ENCODE assay signal across 10 cellular contexts in the genomic region with DNA sequence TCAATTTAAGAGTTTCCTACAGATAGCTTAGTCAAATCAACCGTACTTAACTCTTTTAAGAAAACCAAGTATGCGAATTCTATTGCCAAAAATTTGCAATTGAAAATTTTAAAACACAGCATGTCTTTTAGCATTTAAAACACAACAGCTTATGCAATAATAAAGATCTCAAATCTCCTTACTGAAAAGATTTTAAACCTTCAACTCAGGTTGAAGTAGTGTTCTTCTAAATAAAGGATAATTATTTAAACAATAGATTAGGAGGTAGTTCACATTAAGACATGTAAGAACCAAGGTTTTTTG. TPM values are rescaled to one million over a fixed set of nuclear protein-coding genes. Genes with fewer than 3 reads are reported as not detected.
A peak's percentile ranks its signal among the peaks of the same experiment; 100 is the strongest.
DNase-seq lines count a peak whose midpoint lies in the region; ATAC-seq, FAIRE-seq and TF ChIP-seq lines count a peak whose summit lies in the region.
"Had no signal": no experiment of that assay in that cellular context is flagged by ENCODE, and none has a peak within 500 bp of the region (broad histone marks: within the 10 kb centered on the region; RNA-seq: fewer than 3 reads in every experiment).

No MANE protein-coding gene starts in this region.

- TF ChIP-seq POLR2A in HepG2 (IDR thresholded peaks at IDR 0.05; ENCODE audit: insufficient read depth in 1 of 2, low read depth in 2 of 2, low read length in 2 of 2) (no peak), body of pancreas (IDR thresholded peaks at IDR 0.05) (no peak)

- H3K4me3 ChIP-seq in right atrium auricular region (peak overlapping the region; percentile 78 to 82), astrocyte of the spinal cord (ENCODE audit: low read depth, low read length) (no peak overlapping the region), HepG2 (replicated peaks in 1 of 3; ENCODE audit: insufficient read depth in 1 of 3, low read depth in 2 of 3, low read length in 3 of 3) (peak overlapping the region; percentile 51 to 96 (median 95); a peak in 5 of 6 replicates), upper lobe of right lung (peak overlapping the region; percentile 91), body of pancreas (no peak overlapping the region)

- 73% methylated on average over 2 of the region's 2 CpGs for WGBS in HepG2 (ENCODE audit: low lambda C conversion rate)
- WGBS in body of pancreas, 2 donors, result 52 to 56% methylated on average over 2 of the region's 2 CpGs

- TF ChIP-seq CTCF in right atrium auricular region (IDR thresholded peaks at IDR 0.05), result no peak
- no peak for TF ChIP-seq CTCF in astrocyte of the spinal cord (IDR thresholded peaks at IDR 0.05; ENCODE audit: low read depth, low read length)
- TF ChIP-seq CTCF in HepG2 (CRISPR knock-in tag; IDR thresholded peaks at IDR 0.05), result no peak
- no peak for TF ChIP-seq CTCF in upper lobe of right lung (IDR thresholded peaks at IDR 0.05)
- no peak for TF ChIP-seq CTCF in body of pancreas (IDR thresholded peaks at IDR 0.05)

- peaks cover 0 to 81% of the 10 kb centered on the region in 2 donors for H3K4me1 ChIP-seq in right atrium auricular region
- peaks cover 89% of the 10 kb centered on the region for H3K4me1 ChIP-seq in HepG2 (ENCODE audit: insufficient read depth, low read length)
- H3K4me1 ChIP-seq in upper lobe of right lung, result peaks cover 70% of the 10 kb centered on the region
- peaks cover 81% of the 10 kb centered on the region for H3K4me1 ChIP-seq in body of pancreas

- H3K4me2 ChIP-seq in HepG2 (ENCODE audit: low read depth, low read length), result peak overlapping the region; percentile 87

- H3K27me3 ChIP-seq in right atrium auricular region, result no peaks in the 10 kb centered on the region
- no peaks in the 10 kb centered on the region; a peak in 1 of 5 replicates for H3K27me3 ChIP-seq in HepG2 (ENCODE audit: control insufficient read depth in 1 of 2, insufficient read depth in 2 of 2, low read length in 2 of 2)
- H3K27me3 ChIP-seq in upper lobe of right lung, result no peaks in the 10 kb centered on the region
- no peaks in the 10 kb centered on the region for H3K27me3 ChIP-seq in body of pancreas
- H3K27me3 ChIP-seq: uterus had no signal

- H4K20me1 ChIP-seq in HepG2 (ENCODE audit: insufficient read depth, low read length), result peaks cover 3% of the 10 kb centered on the region; the same call in 1 of the 2 replicates

- POLR2A ChIA-PET in HepG2 (lab: Yijun Ruan, JAX), result no interaction called here

- no peak for TF ChIP-seq RAD21 in HepG2 (CRISPR knock-in tag; IDR thresholded peaks at IDR 0.05)

- no peak for FAIRE-seq in HepG2 (lab: Jason Lieb, UNC)
- FAIRE-seq: small intestine had no signal

- H2AFZ ChIP-seq in HepG2 (ENCODE audit: low read length), result no peak overlapping the region

- DNase-seq in right atrium auricular region (ENCODE audit: low spot score) (no peak), Right ventricle myocardium superior (no peak), astrocyte of the spinal cord (ENCODE audit: low read depth, low spot score) (peak; percentile 34), HepG2 (ENCODE audit: low spot score) (no peak), upper lobe of right lung (no peak), body of pancreas (no peak)
- DNase-seq: small intestine, uterus had no signal

- H3K79me2 ChIP-seq in HepG2 (ENCODE audit: insufficient read depth, low read length), result peaks cover 98% of the 10 kb centered on the region

- CTCF ChIA-PET in HepG2 (lab: Yijun Ruan, JAX; ENCODE audit: low intra/inter-chr PET ratio, low total read pairs), result no interaction called here

- no TSS peak for BruUV-seq in HepG2 (replicated peaks; lab: Mats Ljungman, UMichigan)

- H3K9me3 ChIP-seq in right atrium auricular region (no peaks in the 10 kb centered on the region), HepG2 (ENCODE audit: low read length) (no peaks in the 10 kb centered on the region), upper lobe of right lung (no peaks in the 10 kb centered on the region), body of pancreas (no peaks in the 10 kb centered on the region)
- H3K9me3 ChIP-seq: uterus had no signal

- H3K36me3 ChIP-seq in right atrium auricular region, result no peaks in the 10 kb centered on the region
- no peaks in the 10 kb centered on the region for H3K36me3 ChIP-seq in HepG2 (replicated peaks in 1 of 2; ENCODE audit: control insufficient read depth in 1 of 2, insufficient read depth in 2 of 2, low read length in 2 of 2)
- peaks cover 13% of the 10 kb centered on the region for H3K36me3 ChIP-seq in upper lobe of right lung
- H3K36me3 ChIP-seq in body of pancreas (replicated peaks in 1 of 2; ENCODE audit: insufficient read depth in 1 of 2, low read depth in 2 of 2), result no peaks in the 10 kb centered on the region
- H3K36me3 ChIP-seq: uterus had no signal

- ATAC-seq in Right ventricle myocardium superior (ENCODE audit: poor library complexity) (no peak), HepG2 (no peak), upper lobe of right lung (no peak), GM19463 (IDR thresholded peaks at IDR 0.05; ENCODE audit: unreplicated experiment) (no peak), body of pancreas (no peak), HG02970 (IDR thresholded peaks at IDR 0.05; ENCODE audit: low FRiP score, unreplicated experiment) (no peak)

- peak overlapping the region; percentile 56; the same call in 1 of the 2 replicates for H3K9ac ChIP-seq in HepG2 (ENCODE audit: insufficient read depth, low read depth, low read length)

- in situ Hi-C loops in astrocyte of the spinal cord (cut with HindIII; ENCODE audit: low sequenced_read_pairs) (no loop called here), HepG2 (cut with HindIII; ENCODE audit: extremely low pct_ligation_motif_present, low pct_unique_long_range_greater_than_20kb) (no loop called here)

- intact Hi-C loops in Right ventricle myocardium superior (cut with DNase I) (no loop called here), HepG2 (cut with micrococcal nuclease; ENCODE audit: unreplicated experiment) (loop anchor here (2.0 kb wide), 1 partner anchor 197 kb away; no protein-coding TSS in a partner anchor), upper lobe of right lung (cut with DNase I) (no loop called here), body of pancreas (cut with DNase I) (no loop called here)

- TF ChIP-seq EP300 in HepG2 (IDR thresholded peaks at IDR 0.05; ENCODE audit: low read depth in 2 of 2, low read length in 2 of 2) (no peak), HepG2 (CRISPR knock-in tag; IDR thresholded peaks at IDR 0.05; ENCODE audit: borderline replicate concordance) (no peak)

- H3K27ac ChIP-seq in right atrium auricular region (peak overlapping the region; percentile 98 to 99), HepG2 (ENCODE audit: extremely low read length, insufficient read depth, low read length) (no peak overlapping the region), upper lobe of right lung (peak overlapping the region; percentile 12), body of pancreas (no peak overlapping the region)

TF ChIP-seq in HepG2, 621 proteins besides CTCF, POLR2A, EP300 and RAD21 (continues in another document):
- TF ChIP-seq MAFG (CRISPR knock-in tag; IDR thresholded peaks at IDR 0.05), result no peak
- no peak for TF ChIP-seq FIP1L1 (IDR thresholded peaks at IDR 0.05; ENCODE audit: borderline replicate concordance, insufficient read depth, low read depth, low read length)
- no peak for TF ChIP-seq ZNF597 (CRISPR knock-in tag; IDR thresholded peaks at IDR 0.05)
- no peak for TF ChIP-seq ATF3 (CRISPR knock-in tag; IDR thresholded peaks at IDR 0.05)
- no peak for TF ChIP-seq ATM (IDR thresholded peaks at IDR 0.05; ENCODE audit: borderline replicate concordance)
- no peak for TF ChIP-seq ZNF205 (CRISPR knock-in tag; IDR thresholded peaks at IDR 0.05)
- TF ChIP-seq ZNF619 (CRISPR knock-in tag; IDR thresholded peaks at IDR 0.05), result no peak

RNA-seq across cellular contexts. Expression of gene NR3C1, which starts 5.5 kb away (rescaled TPM):
- 10 to 100 TPM; 30.3 to 38.9 TPM for total RNA-seq in right atrium auricular region
- 48.9 TPM for total RNA-seq in Right ventricle myocardium superior
- 24.3 and 30.0 TPM in 2 replicates for total RNA-seq in HepG2 (2016; rRNA removed; fragmentation: Illumina TruSeq; extraction: Trizol)
- 34.6 and 40.8 TPM in 2 replicates for total RNA-seq in HepG2 (2016; cell fraction: cytosol; rRNA removed; fragmentation: Illumina TruSeq; extraction: Trizol; ENCODE audit: low read depth)
- 27.6 and 29.7 TPM in 2 replicates for total RNA-seq in HepG2 (2016; cell fraction: insoluble cytoplasmic fraction; rRNA removed; fragmentation: Illumina TruSeq; extraction: Trizol)
- 42.6 and 43.8 TPM in 2 replicates for total RNA-seq in HepG2 (2016; cell fraction: membrane; rRNA removed; fragmentation: Illumina TruSeq; extraction: Trizol)
- total RNA-seq in HepG2 (2016; cell fraction: nucleus; rRNA removed; fragmentation: Illumina TruSeq; extraction: Trizol), result 41.0 and 41.5 TPM in 2 replicates
- polyA plus RNA-seq in HepG2 (2011; rRNA removed), result 8.9 and 10.0 TPM in 2 replicates
- polyA plus RNA-seq in HepG2 (2011; cell fraction: cytosol; rRNA removed), result 4.5 and 7.8 TPM in 2 replicates
- 4.7 and 5.3 TPM in 2 replicates for polyA plus RNA-seq in HepG2 (2011; cell fraction: nucleus; rRNA removed)
- polyA plus RNA-seq in HepG2 (2012), result 17.8 and 19.1 TPM in 2 replicates
- 0.48 and 0.52 TPM in 2 replicates for polyA plus RNA-seq in HepG2 (2016; cell fraction: cytosol; fragmentation: Illumina TruSeq; extraction: Trizol; ENCODE audit: low read depth)
- polyA plus RNA-seq in HepG2 (2016; cell fraction: insoluble cytoplasmic fraction; fragmentation: Illumina TruSeq; extraction: Trizol; ENCODE audit: low read depth), result 14.7 and 15.8 TPM in 2 replicates
- polyA plus RNA-seq in HepG2 (2016; cell fraction: membrane; fragmentation: Illumina TruSeq; extraction: Trizol; ENCODE audit: low read depth), result 3.1 and 3.3 TPM in 2 replicates
- polyA plus RNA-seq in HepG2 (2016; cell fraction: nucleus; fragmentation: Illumina TruSeq; extraction: Trizol; ENCODE audit: insufficient read depth, low read depth), result 11.1 and 11.7 TPM in 2 replicates
- 13.6 and 58.6 TPM in 2 replicates for polyA minus RNA-seq in HepG2 (2011; rRNA and poly(A)+ RNA removed; ENCODE audit: low replicate concordance)
- polyA minus RNA-seq in HepG2 (2011; cell fraction: cytosol; rRNA and poly(A)+ RNA removed), result 18.9 and 21.2 TPM in 2 replicates
- polyA minus RNA-seq in HepG2 (2011; cell fraction: nucleus; rRNA and poly(A)+ RNA removed), result 45.3 and 61.3 TPM in 2 replicates
- total RNA-seq in upper lobe of right lung, result 101 TPM
- 10 to 100 TPM; 18.5 to 25.2 TPM for total RNA-seq in body of pancreas

Comparison
In these comparisons a context has a peak if more than half of its experiments do, and no peak if none do; other contexts are left out.
1. H3K27ac ChIP-seq: peak in right atrium auricular region (2 of 2) and upper lobe of right lung (single experiment); none in HepG2 (single experiment) and body of pancreas (0 of 4).
2. H3K4me3 ChIP-seq: peak in right atrium auricular region (2 of 2), HepG2 (3 of 3) and upper lobe of right lung (single experiment); none in astrocyte of the spinal cord (single experiment) and body of pancreas (0 of 2).